ENCODE assay signal across 1 cellular context in the genomic region with DNA sequence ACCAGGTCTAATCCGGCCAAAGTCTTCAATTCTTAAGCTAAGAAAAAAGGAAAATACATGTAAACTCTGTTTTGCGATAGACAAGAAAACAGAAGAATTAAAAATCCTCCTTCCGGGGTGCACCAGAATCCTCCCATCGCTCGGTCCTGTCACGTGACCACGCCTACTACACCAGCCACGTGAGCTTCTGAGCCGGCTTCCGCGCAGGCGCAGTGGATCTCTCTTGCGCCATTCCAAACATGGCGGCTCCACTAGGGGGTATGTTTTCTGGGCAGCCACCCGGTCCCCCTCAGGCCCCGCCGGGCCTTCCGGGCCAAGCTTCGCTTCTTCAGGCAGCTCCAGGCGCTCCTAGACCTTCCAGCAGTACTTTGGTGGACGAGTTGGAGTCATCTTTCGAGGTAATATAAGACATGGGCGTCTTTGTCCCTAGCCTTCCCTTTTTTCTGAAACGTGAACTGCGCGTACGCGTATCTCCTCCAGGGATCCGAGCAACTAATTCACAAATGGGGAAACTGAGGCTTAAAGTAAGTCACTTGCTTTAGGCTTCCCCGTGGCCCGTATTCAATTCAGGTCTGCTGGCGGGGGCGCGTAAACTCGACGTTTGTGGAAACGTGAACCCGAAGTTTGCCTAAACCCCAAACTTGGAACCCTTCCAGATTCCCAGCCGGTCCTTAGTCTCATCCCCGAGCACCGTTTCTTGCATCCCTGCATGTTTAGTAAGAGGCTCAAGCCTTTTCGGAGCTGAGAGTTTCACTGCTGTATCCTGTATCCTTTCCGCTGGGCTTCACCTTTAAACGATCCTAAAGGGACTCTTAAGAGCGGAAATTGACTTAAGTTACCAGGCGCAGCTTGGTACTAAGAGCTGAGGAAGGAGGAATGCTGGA.
TF ChIP-seq lines count a peak whose summit lies in the region.

A gene with protein sequence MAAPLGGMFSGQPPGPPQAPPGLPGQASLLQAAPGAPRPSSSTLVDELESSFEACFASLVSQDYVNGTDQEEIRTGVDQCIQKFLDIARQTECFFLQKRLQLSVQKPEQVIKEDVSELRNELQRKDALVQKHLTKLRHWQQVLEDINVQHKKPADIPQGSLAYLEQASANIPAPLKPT (plus strand): TSS at position 226 of the 884 bp plus-strand sequence. CDS start 14 bp downstream, at position 240.

TF ChIP-seq in K562, 482 proteins besides CTCF, POLR2A, EP300 and RAD21 (continued from another document and continues in another):
- TF ChIP-seq, protein P1, sequence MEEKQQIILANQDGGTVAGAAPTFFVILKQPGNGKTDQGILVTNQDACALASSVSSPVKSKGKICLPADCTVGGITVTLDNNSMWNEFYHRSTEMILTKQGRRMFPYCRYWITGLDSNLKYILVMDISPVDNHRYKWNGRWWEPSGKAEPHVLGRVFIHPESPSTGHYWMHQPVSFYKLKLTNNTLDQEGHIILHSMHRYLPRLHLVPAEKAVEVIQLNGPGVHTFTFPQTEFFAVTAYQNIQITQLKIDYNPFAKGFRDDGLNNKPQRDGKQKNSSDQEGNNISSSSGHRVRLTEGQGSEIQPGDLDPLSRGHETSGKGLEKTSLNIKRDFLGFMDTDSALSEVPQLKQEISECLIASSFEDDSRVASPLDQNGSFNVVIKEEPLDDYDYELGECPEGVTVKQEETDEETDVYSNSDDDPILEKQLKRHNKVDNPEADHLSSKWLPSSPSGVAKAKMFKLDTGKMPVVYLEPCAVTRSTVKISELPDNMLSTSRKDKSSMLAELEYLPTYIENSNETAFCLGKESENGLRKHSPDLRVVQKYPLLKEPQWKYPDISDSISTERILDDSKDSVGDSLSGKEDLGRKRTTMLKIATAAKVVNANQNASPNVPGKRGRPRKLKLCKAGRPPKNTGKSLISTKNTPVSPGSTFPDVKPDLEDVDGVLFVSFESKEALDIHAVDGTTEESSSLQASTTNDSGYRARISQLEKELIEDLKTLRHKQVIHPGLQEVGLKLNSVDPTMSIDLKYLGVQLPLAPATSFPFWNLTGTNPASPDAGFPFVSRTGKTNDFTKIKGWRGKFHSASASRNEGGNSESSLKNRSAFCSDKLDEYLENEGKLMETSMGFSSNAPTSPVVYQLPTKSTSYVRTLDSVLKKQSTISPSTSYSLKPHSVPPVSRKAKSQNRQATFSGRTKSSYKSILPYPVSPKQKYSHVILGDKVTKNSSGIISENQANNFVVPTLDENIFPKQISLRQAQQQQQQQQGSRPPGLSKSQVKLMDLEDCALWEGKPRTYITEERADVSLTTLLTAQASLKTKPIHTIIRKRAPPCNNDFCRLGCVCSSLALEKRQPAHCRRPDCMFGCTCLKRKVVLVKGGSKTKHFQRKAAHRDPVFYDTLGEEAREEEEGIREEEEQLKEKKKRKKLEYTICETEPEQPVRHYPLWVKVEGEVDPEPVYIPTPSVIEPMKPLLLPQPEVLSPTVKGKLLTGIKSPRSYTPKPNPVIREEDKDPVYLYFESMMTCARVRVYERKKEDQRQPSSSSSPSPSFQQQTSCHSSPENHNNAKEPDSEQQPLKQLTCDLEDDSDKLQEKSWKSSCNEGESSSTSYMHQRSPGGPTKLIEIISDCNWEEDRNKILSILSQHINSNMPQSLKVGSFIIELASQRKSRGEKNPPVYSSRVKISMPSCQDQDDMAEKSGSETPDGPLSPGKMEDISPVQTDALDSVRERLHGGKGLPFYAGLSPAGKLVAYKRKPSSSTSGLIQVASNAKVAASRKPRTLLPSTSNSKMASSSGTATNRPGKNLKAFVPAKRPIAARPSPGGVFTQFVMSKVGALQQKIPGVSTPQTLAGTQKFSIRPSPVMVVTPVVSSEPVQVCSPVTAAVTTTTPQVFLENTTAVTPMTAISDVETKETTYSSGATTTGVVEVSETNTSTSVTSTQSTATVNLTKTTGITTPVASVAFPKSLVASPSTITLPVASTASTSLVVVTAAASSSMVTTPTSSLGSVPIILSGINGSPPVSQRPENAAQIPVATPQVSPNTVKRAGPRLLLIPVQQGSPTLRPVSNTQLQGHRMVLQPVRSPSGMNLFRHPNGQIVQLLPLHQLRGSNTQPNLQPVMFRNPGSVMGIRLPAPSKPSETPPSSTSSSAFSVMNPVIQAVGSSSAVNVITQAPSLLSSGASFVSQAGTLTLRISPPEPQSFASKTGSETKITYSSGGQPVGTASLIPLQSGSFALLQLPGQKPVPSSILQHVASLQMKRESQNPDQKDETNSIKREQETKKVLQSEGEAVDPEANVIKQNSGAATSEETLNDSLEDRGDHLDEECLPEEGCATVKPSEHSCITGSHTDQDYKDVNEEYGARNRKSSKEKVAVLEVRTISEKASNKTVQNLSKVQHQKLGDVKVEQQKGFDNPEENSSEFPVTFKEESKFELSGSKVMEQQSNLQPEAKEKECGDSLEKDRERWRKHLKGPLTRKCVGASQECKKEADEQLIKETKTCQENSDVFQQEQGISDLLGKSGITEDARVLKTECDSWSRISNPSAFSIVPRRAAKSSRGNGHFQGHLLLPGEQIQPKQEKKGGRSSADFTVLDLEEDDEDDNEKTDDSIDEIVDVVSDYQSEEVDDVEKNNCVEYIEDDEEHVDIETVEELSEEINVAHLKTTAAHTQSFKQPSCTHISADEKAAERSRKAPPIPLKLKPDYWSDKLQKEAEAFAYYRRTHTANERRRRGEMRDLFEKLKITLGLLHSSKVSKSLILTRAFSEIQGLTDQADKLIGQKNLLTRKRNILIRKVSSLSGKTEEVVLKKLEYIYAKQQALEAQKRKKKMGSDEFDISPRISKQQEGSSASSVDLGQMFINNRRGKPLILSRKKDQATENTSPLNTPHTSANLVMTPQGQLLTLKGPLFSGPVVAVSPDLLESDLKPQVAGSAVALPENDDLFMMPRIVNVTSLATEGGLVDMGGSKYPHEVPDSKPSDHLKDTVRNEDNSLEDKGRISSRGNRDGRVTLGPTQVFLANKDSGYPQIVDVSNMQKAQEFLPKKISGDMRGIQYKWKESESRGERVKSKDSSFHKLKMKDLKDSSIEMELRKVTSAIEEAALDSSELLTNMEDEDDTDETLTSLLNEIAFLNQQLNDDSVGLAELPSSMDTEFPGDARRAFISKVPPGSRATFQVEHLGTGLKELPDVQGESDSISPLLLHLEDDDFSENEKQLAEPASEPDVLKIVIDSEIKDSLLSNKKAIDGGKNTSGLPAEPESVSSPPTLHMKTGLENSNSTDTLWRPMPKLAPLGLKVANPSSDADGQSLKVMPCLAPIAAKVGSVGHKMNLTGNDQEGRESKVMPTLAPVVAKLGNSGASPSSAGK (IDR thresholded peaks at IDR 0.05), result 0 out of 2 replicates have a peak, but pooled peaks have one; percentile 18
- TF ChIP-seq, protein P2, sequence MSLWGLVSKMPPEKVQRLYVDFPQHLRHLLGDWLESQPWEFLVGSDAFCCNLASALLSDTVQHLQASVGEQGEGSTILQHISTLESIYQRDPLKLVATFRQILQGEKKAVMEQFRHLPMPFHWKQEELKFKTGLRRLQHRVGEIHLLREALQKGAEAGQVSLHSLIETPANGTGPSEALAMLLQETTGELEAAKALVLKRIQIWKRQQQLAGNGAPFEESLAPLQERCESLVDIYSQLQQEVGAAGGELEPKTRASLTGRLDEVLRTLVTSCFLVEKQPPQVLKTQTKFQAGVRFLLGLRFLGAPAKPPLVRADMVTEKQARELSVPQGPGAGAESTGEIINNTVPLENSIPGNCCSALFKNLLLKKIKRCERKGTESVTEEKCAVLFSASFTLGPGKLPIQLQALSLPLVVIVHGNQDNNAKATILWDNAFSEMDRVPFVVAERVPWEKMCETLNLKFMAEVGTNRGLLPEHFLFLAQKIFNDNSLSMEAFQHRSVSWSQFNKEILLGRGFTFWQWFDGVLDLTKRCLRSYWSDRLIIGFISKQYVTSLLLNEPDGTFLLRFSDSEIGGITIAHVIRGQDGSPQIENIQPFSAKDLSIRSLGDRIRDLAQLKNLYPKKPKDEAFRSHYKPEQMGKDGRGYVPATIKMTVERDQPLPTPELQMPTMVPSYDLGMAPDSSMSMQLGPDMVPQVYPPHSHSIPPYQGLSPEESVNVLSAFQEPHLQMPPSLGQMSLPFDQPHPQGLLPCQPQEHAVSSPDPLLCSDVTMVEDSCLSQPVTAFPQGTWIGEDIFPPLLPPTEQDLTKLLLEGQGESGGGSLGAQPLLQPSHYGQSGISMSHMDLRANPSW (CRISPR knock-in tag; IDR thresholded peaks at IDR 0.05), result no peak
- no peak for TF ChIP-seq TAF15 (IDR thresholded peaks at IDR 0.05; ENCODE audit: low read depth, low read length)
- no peak for TF ChIP-seq SOX6 (IDR thresholded peaks at IDR 0.05)
- no peak for TF ChIP-seq ZNF184 (CRISPR knock-in tag; IDR thresholded peaks at IDR 0.05)
- TF ChIP-seq, protein P3, sequence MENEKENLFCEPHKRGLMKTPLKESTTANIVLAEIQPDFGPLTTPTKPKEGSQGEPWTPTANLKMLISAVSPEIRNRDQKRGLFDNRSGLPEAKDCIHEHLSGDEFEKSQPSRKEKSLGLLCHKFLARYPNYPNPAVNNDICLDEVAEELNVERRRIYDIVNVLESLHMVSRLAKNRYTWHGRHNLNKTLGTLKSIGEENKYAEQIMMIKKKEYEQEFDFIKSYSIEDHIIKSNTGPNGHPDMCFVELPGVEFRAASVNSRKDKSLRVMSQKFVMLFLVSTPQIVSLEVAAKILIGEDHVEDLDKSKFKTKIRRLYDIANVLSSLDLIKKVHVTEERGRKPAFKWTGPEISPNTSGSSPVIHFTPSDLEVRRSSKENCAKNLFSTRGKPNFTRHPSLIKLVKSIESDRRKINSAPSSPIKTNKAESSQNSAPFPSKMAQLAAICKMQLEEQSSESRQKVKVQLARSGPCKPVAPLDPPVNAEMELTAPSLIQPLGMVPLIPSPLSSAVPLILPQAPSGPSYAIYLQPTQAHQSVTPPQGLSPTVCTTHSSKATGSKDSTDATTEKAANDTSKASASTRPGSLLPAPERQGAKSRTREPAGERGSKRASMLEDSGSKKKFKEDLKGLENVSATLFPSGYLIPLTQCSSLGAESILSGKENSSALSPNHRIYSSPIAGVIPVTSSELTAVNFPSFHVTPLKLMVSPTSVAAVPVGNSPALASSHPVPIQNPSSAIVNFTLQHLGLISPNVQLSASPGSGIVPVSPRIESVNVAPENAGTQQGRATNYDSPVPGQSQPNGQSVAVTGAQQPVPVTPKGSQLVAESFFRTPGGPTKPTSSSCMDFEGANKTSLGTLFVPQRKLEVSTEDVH (IDR thresholded peaks at IDR 0.05; ENCODE audit: low read depth, partially characterized antibody), result no peak
- no peak for TF ChIP-seq ZNF551 (CRISPR knock-in tag; IDR thresholded peaks at IDR 0.05)
- TF ChIP-seq RBM39 (optimal IDR thresholded peaks at IDR 0.05; ENCODE audit: low read depth, low read length), result no peak
- TF ChIP-seq, protein P4, sequence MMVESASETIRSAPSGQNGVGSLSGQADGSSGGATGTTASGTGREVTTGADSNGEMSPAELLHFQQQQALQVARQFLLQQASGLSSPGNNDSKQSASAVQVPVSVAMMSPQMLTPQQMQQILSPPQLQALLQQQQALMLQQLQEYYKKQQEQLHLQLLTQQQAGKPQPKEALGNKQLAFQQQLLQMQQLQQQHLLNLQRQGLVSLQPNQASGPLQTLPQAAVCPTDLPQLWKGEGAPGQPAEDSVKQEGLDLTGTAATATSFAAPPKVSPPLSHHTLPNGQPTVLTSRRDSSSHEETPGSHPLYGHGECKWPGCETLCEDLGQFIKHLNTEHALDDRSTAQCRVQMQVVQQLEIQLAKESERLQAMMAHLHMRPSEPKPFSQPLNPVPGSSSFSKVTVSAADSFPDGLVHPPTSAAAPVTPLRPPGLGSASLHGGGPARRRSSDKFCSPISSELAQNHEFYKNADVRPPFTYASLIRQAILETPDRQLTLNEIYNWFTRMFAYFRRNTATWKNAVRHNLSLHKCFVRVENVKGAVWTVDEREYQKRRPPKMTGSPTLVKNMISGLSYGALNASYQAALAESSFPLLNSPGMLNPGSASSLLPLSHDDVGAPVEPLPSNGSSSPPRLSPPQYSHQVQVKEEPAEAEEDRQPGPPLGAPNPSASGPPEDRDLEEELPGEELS (CRISPR knock-in tag; IDR thresholded peaks at IDR 0.05; ENCODE audit: borderline replicate concordance), result no peak
- no peak for TF ChIP-seq ZZZ3 (IDR thresholded peaks at IDR 0.05)
- TF ChIP-seq U2AF1 (optimal IDR thresholded peaks at IDR 0.05; ENCODE audit: low read depth, low read length), result no peak
- peak; percentile 81; the same call in 1 of the 2 replicates for TF ChIP-seq PML (IDR thresholded peaks at IDR 0.05; ENCODE audit: low read length)
- no peak for TF ChIP-seq ZNF699 (CRISPR knock-in tag; IDR thresholded peaks at IDR 0.05; ENCODE audit: insufficient replicate concordance)
- peak; percentile 60; the same call in 1 of the 2 replicates for TF ChIP-seq GABPB1 (CRISPR knock-in tag; IDR thresholded peaks at IDR 0.05)
- TF ChIP-seq MECOM (CRISPR knock-in tag; IDR thresholded peaks at IDR 0.05), result no peak
- TF ChIP-seq WHSC1 (IDR thresholded peaks at IDR 0.05; ENCODE audit: low read length), result no peak
- TF ChIP-seq TEAD1 (CRISPR knock-in tag; IDR thresholded peaks at IDR 0.05), result 0 out of 4 replicates have a peak, but pooled peaks of 1 of the 2 experiments have one; percentile 35
- TF ChIP-seq NRF1 (conservative IDR thresholded peaks at IDR 0.05 in 1 of 2, IDR thresholded peaks at IDR 0.05 in 1 of 2), result peak; percentile 95 to 96
- no peak for TF ChIP-seq RBBP5 (IDR thresholded peaks at IDR 0.05; ENCODE audit: borderline replicate concordance, insufficient read depth, low read length, poor library complexity, severe bottlenecking)
- no peak for TF ChIP-seq ZNF217 (CRISPR knock-in tag; IDR thresholded peaks at IDR 0.05)
- TF ChIP-seq, protein P5, sequence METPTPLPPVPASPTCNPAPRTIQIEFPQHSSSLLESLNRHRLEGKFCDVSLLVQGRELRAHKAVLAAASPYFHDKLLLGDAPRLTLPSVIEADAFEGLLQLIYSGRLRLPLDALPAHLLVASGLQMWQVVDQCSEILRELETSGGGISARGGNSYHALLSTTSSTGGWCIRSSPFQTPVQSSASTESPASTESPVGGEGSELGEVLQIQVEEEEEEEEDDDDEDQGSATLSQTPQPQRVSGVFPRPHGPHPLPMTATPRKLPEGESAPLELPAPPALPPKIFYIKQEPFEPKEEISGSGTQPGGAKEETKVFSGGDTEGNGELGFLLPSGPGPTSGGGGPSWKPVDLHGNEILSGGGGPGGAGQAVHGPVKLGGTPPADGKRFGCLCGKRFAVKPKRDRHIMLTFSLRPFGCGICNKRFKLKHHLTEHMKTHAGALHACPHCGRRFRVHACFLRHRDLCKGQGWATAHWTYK (CRISPR knock-in tag; IDR thresholded peaks at IDR 0.05), result 0 out of 2 replicates have a peak, but pooled peaks have one; percentile 31
- no peak for TF ChIP-seq HNRNPK (IDR thresholded peaks at IDR 0.05; ENCODE audit: low read depth, low read length, poor library complexity, severe bottlenecking)
- peak; percentile 90 for TF ChIP-seq DIDO1 (tag; IDR thresholded peaks at IDR 0.05; ENCODE audit: low read depth)
- TF ChIP-seq SAFB2 (IDR thresholded peaks at IDR 0.05; ENCODE audit: borderline replicate concordance, low read depth, low read length, severe bottlenecking), result no peak
- no peak for TF ChIP-seq ZNF778 (CRISPR knock-in tag; IDR thresholded peaks at IDR 0.05)
- TF ChIP-seq ASH1L (IDR thresholded peaks at IDR 0.05; ENCODE audit: borderline replicate concordance, low read depth, partially characterized antibody), result peak; percentile 13
- TF ChIP-seq KAT2B (IDR thresholded peaks at IDR 0.05; ENCODE audit: low read depth, low read length), result no peak
- TF ChIP-seq ZNF3 (CRISPR knock-in tag; IDR thresholded peaks at IDR 0.05), result no peak
- no peak for TF ChIP-seq JUNB (CRISPR knock-in tag; conservative IDR thresholded peaks at IDR 0.05)
